ENCODE assay signal across 38 cellular contexts in genomic region chr1:223445402-223445801, GRCh38. TPM values are rescaled to one million over a fixed set of nuclear protein-coding genes. Genes with fewer than 3 reads are reported as not detected.
"Had no signal": no experiment of that assay in that cellular context is flagged by ENCODE, and none has a peak within 500 bp of the region (broad histone marks: within the 10 kb centered on the region; RNA-seq: fewer than 3 reads in every experiment).

No MANE protein-coding gene starts in this region.

- H3K4me3 ChIP-seq: MG63 had no signal

- H3K9me3 ChIP-seq: MG63 had no signal

- DNase-seq: Karpas-422, Kasumi-1, MG63, MM.1S, MV-4-11, NCI-H1048, NCI-H1092, NCI-H1092 treated with DMSO at 0.1 percent for 48 hours, NCI-H1105, NCI-H1105 treated with DMSO at 0.1 percent for 48 hours, NCI-H1417, NCI-H1417 treated with DMSO at 0.1 percent for 48 hours, NCI-H1436, NCI-H146, NCI-H1694, NCI-H1694 treated with DMSO at 0.1 percent for 48 hours, NCI-H187, NCI-H187 treated with DMSO at 0.1 percent for 48 hours, NCI-H1930, NCI-H2029, NCI-H2029 treated with DMSO at 0.1 percent for 48 hours, NCI-H2081, NCI-H2081 treated with DMSO at 0.1 percent for 48 hours, NCI-H2107, NCI-H2171, NCI-H2171 treated with DMSO at 0.1 percent for 48 hours, NCI-H2227 treated with DMSO at 0.1 percent for 48 hours, NCI-H226, NCI-H345, NCI-H446, NCI-H446 treated with DMSO at 0.1 percent for 48 hours, NCI-H510A, NCI-H510A treated with DMSO at 0.1 percent for 48 hours, NCI-H524, NCI-H524 treated with DMSO at 0.1 percent for 48 hours had no signal

- H3K36me3 ChIP-seq: MG63 had no signal

RNA-seq across cellular contexts. Expression of gene CCDC185, which starts 52.2 kb away (rescaled TPM):
- total RNA-seq: LHCN-M2, M059J, NCI-H460 had no signal
